In genomic region chr15:43794269-43795037, GRCh38 we compare ENCODE assay signal across 8 cellular contexts. TPM values are rescaled to one million over a fixed set of nuclear protein-coding genes. Genes with fewer than 3 reads are reported as not detected.
DNase-seq lines count a peak whose midpoint lies in the region; ATAC-seq and TF ChIP-seq lines count a peak whose summit lies in the region.

No MANE protein-coding gene starts in this region.

- H3K79me2 ChIP-seq in Loucy (ENCODE audit: insufficient read depth, low read length) = peaks cover 44% of the 10 kb centered on the region

- peaks cover 49% of the 10 kb centered on the region for H3K4me1 ChIP-seq in BLaER1
- H3K4me1 ChIP-seq in Loucy (ENCODE audit: insufficient read depth, low read length, poor library complexity, severe bottlenecking) = peaks cover 42% of the 10 kb centered on the region

- peaks cover 6 to 43% of the 10 kb centered on the region in 2 donors for H3K36me3 Mint-ChIP-seq in naive B cell

- H3K4me2 ChIP-seq in BLaER1 (peak overlapping the region; percentile 94), Loucy (ENCODE audit: low read depth, low read length, poor library complexity, severe bottlenecking) (peak overlapping the region; percentile 97)

- intact Hi-C loops in posterior cingulate gyrus (cut with DNase I) = loop anchor here (5.0 kb wide), 1 partner anchor 47 kb away; the partner anchor contains the start of gene PDIA3

- H3K9ac ChIP-seq in BLaER1 (peak overlapping the region; percentile 98; the same call in 1 of the 2 replicates), Loucy (ENCODE audit: low read depth, low read length, poor library complexity, severe bottlenecking) (peak overlapping the region; percentile 98)

- TF ChIP-seq CTCF in Loucy (conservative IDR thresholded peaks at IDR 0.05; ENCODE audit: low read length) = no peak
- TF ChIP-seq CTCF in choroid plexus epithelial cell (conservative IDR thresholded peaks at IDR 0.05; ENCODE audit: low read depth, low read length) = no peak
- TF ChIP-seq CTCF in GM13976 (IDR thresholded peaks at IDR 0.05; ENCODE audit: borderline replicate concordance, control extremely low read depth, extremely low read depth, insufficient read depth, missing control alignments) = no peak

- peak overlapping the region; percentile 36 to 99 (median 90) for H3K27ac Mint-ChIP-seq in naive B cell

- H3K9me2 ChIP-seq in Loucy (replicated peaks; ENCODE audit: low read depth, low read length) = no peaks in the 10 kb centered on the region

- in situ Hi-C loops in GM13976 (cut with MboI; ENCODE audit: low sequenced_read_pairs, unreplicated experiment) = no loop called here

- no peak overlapping the region for H3K27ac ChIP-seq in BLaER1

- peak overlapping the region; percentile 60 to 100 (median 96) for H3K4me3 Mint-ChIP-seq in naive B cell

- peaks cover 5% of the 10 kb centered on the region; the same call in 1 of the 2 replicates for H3F3A ChIP-seq in Loucy (ENCODE audit: low read depth)

- H3K36me3 ChIP-seq in BLaER1 (peaks cover 65% of the 10 kb centered on the region), Loucy (ENCODE audit: insufficient read depth, low read length) (peaks cover 26% of the 10 kb centered on the region; the same call in 1 of the 2 replicates)

- DNase-seq in choroid plexus epithelial cell (ENCODE audit: low read depth) (peak; percentile 56), naive B cell (no peak), posterior cingulate gyrus (no peak), HuH-7 (ENCODE audit: low spot score) (no peak), GM13976 (ENCODE audit: low spot score) (no peak), NOMO-1 (lab: John Stamatoyannopoulos, UW; ENCODE audit: unreplicated experiment in 2 of 2) (no peak)

- H3K9me3 ChIP-seq in BLaER1 = no peaks in the 10 kb centered on the region
- H3K9me3 ChIP-seq in Loucy (ENCODE audit: insufficient read depth, low read depth, low read length) = no peaks in the 10 kb centered on the region

- no peak for ATAC-seq in naive B cell (ENCODE audit: low read depth in 2 of 2)

- peaks cover 50 to 82% (median 80%) of the 10 kb centered on the region in 3 donors for H3K4me1 Mint-ChIP-seq in naive B cell

- H3K4me3 ChIP-seq in BLaER1 = 0 out of 2 replicates have a peak overlapping the region, but pooled peaks have one; percentile 99
- peak overlapping the region; percentile 88 for H3K4me3 ChIP-seq in Loucy (ENCODE audit: low read length, poor library complexity, severe bottlenecking)
- no peak overlapping the region for H3K4me3 ChIP-seq in choroid plexus epithelial cell (ENCODE audit: low read depth, low read length)

- no peaks in the 10 kb centered on the region for H3K27me3 Mint-ChIP-seq in naive B cell

- H2AFZ ChIP-seq in Loucy (ENCODE audit: low read length) = no peak overlapping the region

- no peaks in the 10 kb centered on the region for H3K27me3 ChIP-seq in BLaER1
- H3K27me3 ChIP-seq in Loucy (ENCODE audit: insufficient read depth, low read length, poor library complexity, severe bottlenecking) = peaks cover 6% of the 10 kb centered on the region

- H3K9me3 Mint-ChIP-seq in naive B cell = no peaks in the 10 kb centered on the region

- H4K20me1 ChIP-seq in BLaER1 = peaks cover 61% of the 10 kb centered on the region
- peaks cover 46% of the 10 kb centered on the region for H4K20me1 ChIP-seq in Loucy (ENCODE audit: insufficient read depth, low read length, poor library complexity, severe bottlenecking)

RNA-seq across cellular contexts. Expression of gene SERF2, which starts 2.3 kb away (rescaled TPM):
- polyA plus RNA-seq in naive B cell (ENCODE audit: low read depth in 6 of 6) = 1,000 to 10,000 TPM; 1,669 to 2,243 (median 1,811) TPM

RNA-seq across cellular contexts. Expression of gene SERINC4, which starts 5.6 kb away (rescaled TPM):
- polyA plus RNA-seq in naive B cell (ENCODE audit: low read depth in 6 of 6) = 1 to 10 TPM in 5 of 6 donors, under 1 TPM in 1; 0.52 to 3.0 (median 2.0) TPM

RNA-seq across cellular contexts. Expression of gene HYPK, which starts 5.9 kb away (rescaled TPM):
- 10 to 100 TPM; 11.4 to 19.4 (median 13.6) TPM for polyA plus RNA-seq in naive B cell (ENCODE audit: low read depth in 6 of 6)

RNA-seq across cellular contexts. Expression of gene ELL3, which starts 17.7 kb away (rescaled TPM):
- polyA plus RNA-seq in naive B cell (ENCODE audit: low read depth in 6 of 6) = 10 to 100 TPM; 23.1 to 42.3 (median 36.2) TPM

RNA-seq across cellular contexts. Expression of gene MFAP1, which starts 30.0 kb away (rescaled TPM):
- polyA plus RNA-seq in naive B cell (ENCODE audit: low read depth in 6 of 6) = 10 to 100 TPM in 3 of 6 donors, 1 to 10 TPM in 3; 7.2 to 17.0 (median 10.8) TPM
